1 cellular context compared by ENCODE assay signal in genomic region chr16:81528258-81528657, GRCh38.
TF ChIP-seq lines count a peak whose summit lies in the region.

No MANE protein-coding gene starts in this region.

TF ChIP-seq in A549, 52 proteins besides CTCF, POLR2A, EP300 and RAD21 (continued from another document):
- TF ChIP-seq HMGXB4 (CRISPR knock-in tag; IDR thresholded peaks at IDR 0.05; ENCODE audit: borderline replicate concordance) (no peak), ATOH8 (CRISPR knock-in tag; IDR thresholded peaks at IDR 0.05; ENCODE audit: low read depth) (no peak), CBX8 (IDR thresholded peaks at IDR 0.05) (no peak)
